Comparison of ENCODE assay signal across 12 cellular contexts in the genomic region with DNA sequence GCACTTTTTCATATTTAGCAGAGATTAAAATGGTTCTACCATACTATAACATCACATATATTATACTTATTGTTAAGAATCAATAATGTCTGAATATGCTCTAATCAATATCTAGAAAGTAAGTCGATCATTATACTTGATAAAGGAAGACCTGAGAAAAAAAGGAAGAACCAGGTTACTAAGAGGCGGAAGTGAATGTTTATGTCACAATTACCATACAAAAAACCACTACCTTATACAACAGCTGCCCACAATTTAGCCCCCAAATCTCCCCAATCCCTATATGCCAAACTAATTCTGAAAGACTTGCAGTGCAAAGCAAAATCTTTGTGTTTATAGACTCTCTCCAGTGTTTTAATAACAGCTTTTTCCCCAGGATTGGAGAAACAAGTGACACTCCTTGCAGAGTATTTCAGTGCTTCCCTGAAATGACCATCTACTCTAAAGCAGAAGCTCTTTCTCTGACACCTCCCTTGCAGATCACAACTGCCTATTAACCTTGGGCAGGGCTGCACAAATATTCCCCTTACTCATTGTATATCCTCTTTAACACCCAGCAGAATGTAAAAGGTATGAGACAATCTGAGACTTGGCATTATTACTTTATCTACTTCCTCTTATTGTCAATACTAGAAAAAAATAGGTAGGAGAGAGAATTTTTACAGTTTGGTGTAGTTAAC. TPM values are rescaled to one million over a fixed set of nuclear protein-coding genes. Genes with fewer than 3 reads are reported as not detected.
DNase-seq lines count a peak whose midpoint lies in the region; ATAC-seq and TF ChIP-seq lines count a peak whose summit lies in the region.
"Had no signal": no experiment of that assay in that cellular context is flagged by ENCODE, and none has a peak within 500 bp of the region (broad histone marks: within the 10 kb centered on the region; RNA-seq: fewer than 3 reads in every experiment).

No MANE protein-coding gene starts in this region.

- H3K9me3 ChIP-seq in cardiac muscle cell (ENCODE audit: low read depth) (no peaks in the 10 kb centered on the region), right cardiac atrium (ENCODE audit: control insufficient read depth, low read length) (no peaks in the 10 kb centered on the region), upper lobe of right lung (no peaks in the 10 kb centered on the region)
- H3K9me3 ChIP-seq: SJCRH30, suprapubic skin had no signal

- WGBS in right cardiac atrium: 78% methylated on average over 2 of the region's 2 CpGs

- intact Hi-C loops in right cardiac atrium (cut with DNase I) (no loop called here), upper lobe of right lung (cut with DNase I) (no loop called here)

- H3K4me3 ChIP-seq in cardiac muscle cell (no peak overlapping the region), right cardiac atrium (ENCODE audit: low read length) (no peak overlapping the region), upper lobe of right lung (no peak overlapping the region)
- H3K4me3 ChIP-seq: SJCRH30, suprapubic skin had no signal

- H3K27ac ChIP-seq in cardiac muscle cell (peak overlapping the region; percentile 20), right cardiac atrium (ENCODE audit: low read length) (no peak overlapping the region), upper lobe of right lung (no peak overlapping the region)
- H3K27ac ChIP-seq: SJCRH30, suprapubic skin had no signal

- H3K36me3 ChIP-seq in cardiac muscle cell (no peaks in the 10 kb centered on the region), upper lobe of right lung (no peaks in the 10 kb centered on the region)
- H3K36me3 ChIP-seq: SJCRH30, suprapubic skin had no signal

- no peak for ATAC-seq in right cardiac atrium
- ATAC-seq in upper lobe of right lung: peak; percentile 70

- H3K27me3 ChIP-seq in cardiac muscle cell: no peaks in the 10 kb centered on the region
- no peaks in the 10 kb centered on the region for H3K27me3 ChIP-seq in right cardiac atrium (ENCODE audit: control insufficient read depth, insufficient read depth)
- no peaks in the 10 kb centered on the region for H3K27me3 ChIP-seq in upper lobe of right lung
- H3K27me3 ChIP-seq: SJCRH30, suprapubic skin had no signal

- TF ChIP-seq CTCF in cardiac muscle cell (IDR thresholded peaks at IDR 0.05; ENCODE audit: low read depth, low read length) (no peak), upper lobe of right lung (IDR thresholded peaks at IDR 0.05) (no peak)

- DNase-seq in cardiac muscle cell (ENCODE audit: low read depth in 1 of 2, low spot score in 1 of 2): no peak
- no peak for DNase-seq in right cardiac atrium
- DNase-seq in SKM-1 treated with dmso at 0.1 percent for 144 hours (lab: John Stamatoyannopoulos, UW; ENCODE audit: unreplicated experiment): peak; percentile 59
- DNase-seq in islet precursor cell: peak; percentile 16
- DNase-seq in upper lobe of right lung: no peak
- DNase-seq in hypothalamus (lab: John Stamatoyannopoulos, UW): no peak
- DNase-seq in DMS114 treated with DMSO at 0.1 percent for 48 hours (lab: John Stamatoyannopoulos, UW; ENCODE audit: unreplicated experiment): no peak
- no peak for DNase-seq in NCI-H524 (lab: John Stamatoyannopoulos, UW)
- DNase-seq: activated gamma-delta T cell; stimulated activated CD4-positive, alpha-beta T cell treated with anti-CD3 and anti-CD28 coated beads, Interleukin-15, amount 100 ng/mL, for 24 hours had no signal

- H3K4me1 ChIP-seq in cardiac muscle cell (ENCODE audit: low read depth) (no peaks in the 10 kb centered on the region), right cardiac atrium (ENCODE audit: control insufficient read depth, insufficient read depth, low read length) (no peaks in the 10 kb centered on the region), upper lobe of right lung (no peaks in the 10 kb centered on the region)
- H3K4me1 ChIP-seq: SJCRH30, suprapubic skin had no signal

RNA-seq across cellular contexts. Expression of a gene that starts 12.7 kb away (rescaled TPM):
- total RNA-seq in cardiac muscle cell (251 and 267 TPM in 2 replicates), right cardiac atrium (10 to 100 TPM; 18.5 to 29.9 (median 25.1) TPM), upper lobe of right lung (153 TPM)
- polyA plus RNA-seq in cardiac muscle cell (349 and 363 TPM in 2 replicates), right cardiac atrium (13.6 TPM)

Comparison
In these comparisons a context has a peak if more than half of its experiments do, and no peak if none do; other contexts are left out.
1. DNase-seq: peak in SKM-1 treated with dmso at 0.1 percent for 144 hours (single experiment) and islet precursor cell (single experiment); none in cardiac muscle cell (0 of 2), right cardiac atrium (0 of 3), upper lobe of right lung (single experiment), hypothalamus (0 of 51), DMS114 treated with DMSO at 0.1 percent for 48 hours (single experiment) and NCI-H524 (0 of 2).